In genomic region chr12:130700492-130701401, GRCh38 we compare ENCODE assay signal across 17 cellular contexts. TPM values are rescaled to one million over a fixed set of nuclear protein-coding genes. Genes with fewer than 3 reads are reported as not detected.
DNase-seq lines count a peak whose midpoint lies in the region; ATAC-seq and TF ChIP-seq lines count a peak whose summit lies in the region.
"Had no signal": no experiment of that assay in that cellular context is flagged by ENCODE, and none has a peak within 500 bp of the region (broad histone marks: within the 10 kb centered on the region; RNA-seq: fewer than 3 reads in every experiment).

No MANE protein-coding gene starts in this region.

- POLR2A ChIA-PET in CD4-positive, alpha-beta memory T cell (lab: Charles Lee; ENCODE audit: partially characterized antibody): no interaction called here

- peaks cover 0 to 19% (median 0%) of the 10 kb centered on the region in 9 donors for H3K27me3 ChIP-seq in heart left ventricle
- H3K27me3 ChIP-seq in osteoblast (ENCODE audit: insufficient read depth, low read length): no peaks in the 10 kb centered on the region
- H3K27me3 ChIP-seq in CD4-positive, alpha-beta memory T cell (ENCODE audit: insufficient read depth, low read length): no peaks in the 10 kb centered on the region

- H3K4me1 ChIP-seq in heart left ventricle (no peaks in the 10 kb centered on the region), osteoblast (ENCODE audit: insufficient read depth, low read length) (no peaks in the 10 kb centered on the region)
- no peaks in the 10 kb centered on the region for H3K4me1 ChIP-seq in CD4-positive, alpha-beta memory T cell (ENCODE audit: insufficient read depth, low read length)

- H4K20me1 ChIP-seq in osteoblast (ENCODE audit: insufficient read depth, low read length): no peaks in the 10 kb centered on the region

- H3K9me3 ChIP-seq in heart left ventricle (no peaks in the 10 kb centered on the region), osteoblast (ENCODE audit: low read depth, low read length) (no peaks in the 10 kb centered on the region)
- no peaks in the 10 kb centered on the region for H3K9me3 ChIP-seq in CD4-positive, alpha-beta memory T cell (ENCODE audit: control insufficient read depth in 1 of 2, low read length in 2 of 2)

- H2AFZ ChIP-seq in osteoblast (ENCODE audit: low read length): no peak overlapping the region

- CTCF ChIA-PET in CD4-positive, alpha-beta memory T cell (lab: Charles Lee; ENCODE audit: partially characterized antibody): no interaction called here

- no peaks in the 10 kb centered on the region for H3K79me2 ChIP-seq in osteoblast (ENCODE audit: insufficient read depth, low read length)

- WGBS in heart left ventricle, 4 donors: 65 to 73% (median 71%) methylated on average over 12 to 14 of the region's 14 CpGs

- peaks cover 6 to 8% of the 10 kb centered on the region in 2 donors for H3K27me3 Mint-ChIP-seq in CD4-positive, alpha-beta memory T cell

- H3K4me3 ChIP-seq in heart left ventricle (no peak overlapping the region), osteoblast (ENCODE audit: insufficient read depth, low read length) (no peak overlapping the region)
- H3K4me3 ChIP-seq in CD4-positive, alpha-beta memory T cell (ENCODE audit: low read length in 2 of 2): no peak overlapping the region

- no peak overlapping the region for H3K4me2 ChIP-seq in osteoblast (ENCODE audit: insufficient read depth, low read length)

- TF ChIP-seq POLR2A in heart left ventricle (IDR thresholded peaks at IDR 0.05): no peak

- H3K4me3 Mint-ChIP-seq in CD4-positive, alpha-beta memory T cell: no peak overlapping the region

- no peak overlapping the region for H3K27ac Mint-ChIP-seq in CD4-positive, alpha-beta memory T cell

- DNase-seq in Right ventricle myocardium inferior (ENCODE audit: missing footprints) (peak; percentile 17), heart left ventricle (no peak), ecto neural progenitor cell (ENCODE audit: low spot score) (peak; percentile 46), osteoblast (ENCODE audit: insufficient read length, low spot score, missing footprints) (peak; percentile 42), NK-92 (lab: John Stamatoyannopoulos, UW; ENCODE audit: unreplicated experiment) (no peak)
- DNase-seq in CD4-positive, alpha-beta memory T cell: no peak
- DNase-seq: AML-193, Calu3, DMS79 treated with DMSO at 0.1 percent for 48 hours, GDM1, KBM-7, NCI-H1105, NCI-H1694 treated with DMSO at 0.1 percent for 48 hours, NCI-H2171 treated with DMSO at 0.1 percent for 48 hours, NCI-H774, SIG-M5 had no signal

- intact Hi-C loops in Right ventricle myocardium inferior (cut with DNase I): no loop called here
- intact Hi-C loops in heart left ventricle (cut with DNase I): no loop called here
- intact Hi-C loops in CD4-positive, alpha-beta memory T cell (cut with micrococcal nuclease): no loop called here

- H3K4me1 Mint-ChIP-seq in CD4-positive, alpha-beta memory T cell: no peaks in the 10 kb centered on the region

- TF ChIP-seq CTCF in heart left ventricle (IDR thresholded peaks at IDR 0.05) (no peak), osteoblast (IDR thresholded peaks at IDR 0.05; ENCODE audit: extremely low read depth, low read depth, low read length) (no peak)

- H3K36me3 ChIP-seq in heart left ventricle (no peaks in the 10 kb centered on the region), osteoblast (ENCODE audit: insufficient read depth, low read length) (no peaks in the 10 kb centered on the region)
- no peaks in the 10 kb centered on the region for H3K36me3 ChIP-seq in CD4-positive, alpha-beta memory T cell (ENCODE audit: insufficient read depth, low read length)

- H3K9me3 Mint-ChIP-seq in CD4-positive, alpha-beta memory T cell: peaks cover 0 to 4% (median 0%) of the 10 kb centered on the region in 8 donors

- ATAC-seq in Right ventricle myocardium inferior (no peak), heart left ventricle (no peak), HG03457 (IDR thresholded peaks at IDR 0.05; ENCODE audit: unreplicated experiment) (no peak)

- no peaks in the 10 kb centered on the region for H3K36me3 Mint-ChIP-seq in CD4-positive, alpha-beta memory T cell

- H3K27ac ChIP-seq in heart left ventricle (no peak overlapping the region), osteoblast (ENCODE audit: low read depth, low read length) (no peak overlapping the region)
- no peak overlapping the region for H3K27ac ChIP-seq in CD4-positive, alpha-beta memory T cell (ENCODE audit: low read depth, low read length)

RNA-seq across cellular contexts. Expression of gene RIMBP2, which starts 15.4 kb away (rescaled TPM):
- total RNA-seq in Right ventricle myocardium inferior (not detected), heart left ventricle (1 to 10 TPM in 1 of 9 donors, not detected in 8; 2.1 TPM), osteoblast (not detected in 2 replicates)
- polyA plus RNA-seq in heart left ventricle: not detected
- under 1 TPM in 1 of 2 experiments, not detected in 1; 0.20 TPM for total RNA-seq in CD4-positive, alpha-beta memory T cell
- not detected for polyA plus RNA-seq in CD4-positive, alpha-beta memory T cell

Comparison
In these comparisons a context has a peak if more than half of its experiments do, and no peak if none do; other contexts are left out.
1. DNase-seq: peak in Right ventricle myocardium inferior (single experiment), ecto neural progenitor cell (single experiment) and osteoblast (single experiment); none in heart left ventricle (0 of 5), CD4-positive, alpha-beta memory T cell (0 of 5) and NK-92 (single experiment).